ENCODE assay signal across 8 cellular contexts in the genomic region with DNA sequence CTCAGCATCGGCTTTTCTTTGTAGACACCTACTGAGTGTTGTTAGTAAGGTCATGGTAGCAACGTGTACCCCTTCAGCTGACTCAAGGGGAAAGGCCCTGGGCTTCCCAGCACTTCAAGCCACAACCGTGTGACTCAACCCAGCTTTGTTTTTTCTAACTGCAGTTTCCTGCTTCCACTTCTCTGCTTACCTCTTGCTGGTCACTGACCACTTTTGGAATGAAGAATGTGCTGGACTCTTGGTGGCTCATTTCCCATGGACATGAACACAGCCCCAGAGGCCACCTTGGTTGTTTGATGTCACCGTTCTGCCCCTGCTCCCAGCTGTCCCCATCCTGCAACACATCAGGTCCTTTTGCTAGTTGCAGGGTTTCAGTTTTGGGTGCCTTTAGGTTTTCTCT.
DNase-seq lines count a peak whose midpoint lies in the region; ATAC-seq, FAIRE-seq and TF ChIP-seq lines count a peak whose summit lies in the region.

No MANE protein-coding gene starts in this region.

- WGBS in H1 (ENCODE audit: extremely low coverage in 1 of 2, insufficient coverage in 1 of 2, insufficient read length in 1 of 2, insufficient replicate concordance in 2 of 2, low coverage in 1 of 2, low lambda C conversion rate in 2 of 2, missing lambda C conversion rate in 1 of 2), 2 experiments = 84% methylated on average over 4 of the region's 4 CpGs; no CpG with 5 or more reads in 1 of the 2 experiments

- H3K9ac ChIP-seq in H1 (replicated peaks in 1 of 4; ENCODE audit: extremely low read depth in 1 of 4, low read depth in 3 of 4, low read length in 3 of 4) = no peak overlapping the region

- peak; percentile 71 for ATAC-seq in HG02938 (IDR thresholded peaks at IDR 0.05; ENCODE audit: unreplicated experiment)

- H3K56ac ChIP-seq in H1 (replicated peaks; ENCODE audit: insufficient read length, low read depth, low read length) = no peak overlapping the region

- no peak overlapping the region for H2AK5ac ChIP-seq in H1 (ENCODE audit: low read depth, low read length)

- no peaks in the 10 kb centered on the region for H3K36me3 ChIP-seq in H1 (ENCODE audit: control insufficient read depth in 2 of 4, insufficient read depth in 4 of 4, low read length in 3 of 4)

- H3K79me1 ChIP-seq in H1 (ENCODE audit: low read depth, low read length) = no peaks in the 10 kb centered on the region

- no peak overlapping the region for H3K27ac Mint-ChIP-seq in mesothelial cell of epicardium

- no peaks in the 10 kb centered on the region for H3K79me2 ChIP-seq in H1 (ENCODE audit: control insufficient read depth in 1 of 2, insufficient read depth in 2 of 2, low read length in 2 of 2)

- H3K36me3 Mint-ChIP-seq in mesothelial cell of epicardium = no peaks in the 10 kb centered on the region

- no peak overlapping the region for H2BK15ac ChIP-seq in H1 (ENCODE audit: low read length)

- no peak overlapping the region for H2BK5ac ChIP-seq in H1 (ENCODE audit: low read depth, low read length)

- no peak overlapping the region for H3K4ac ChIP-seq in H1 (replicated peaks; ENCODE audit: insufficient read length, low read depth, low read length)

- H3K4me3 ChIP-seq in H1 (ENCODE audit: extremely low read depth in 1 of 4, insufficient read depth in 2 of 4, low read depth in 3 of 4, low read length in 4 of 4) = no peak overlapping the region

- no peak overlapping the region for H3K27ac ChIP-seq in H1 (ENCODE audit: low read depth, low read length)

- no peaks in the 10 kb centered on the region for H3K9me3 ChIP-seq in H1 (ENCODE audit: insufficient read depth in 2 of 2, low read depth in 1 of 2, low read length in 1 of 2)

- peaks cover 3% of the 10 kb centered on the region for H3K27me3 Mint-ChIP-seq in mesothelial cell of epicardium (ENCODE audit: low read depth)

- no peak overlapping the region for H2AFZ ChIP-seq in H1 (ENCODE audit: low read length)

- H2BK120ac ChIP-seq in H1 (replicated peaks; ENCODE audit: low read depth, low read length) = no peak overlapping the region

- no peaks in the 10 kb centered on the region for H3K23me2 ChIP-seq in H1 (ENCODE audit: low read depth, low read length)

- no peak overlapping the region for H3K4me3 Mint-ChIP-seq in mesothelial cell of epicardium

- no peak overlapping the region for H4K91ac ChIP-seq in H1 (replicated peaks; ENCODE audit: insufficient read length, low read length)

- H4K20me1 ChIP-seq in H1 (replicated peaks in 1 of 2; ENCODE audit: control insufficient read depth in 1 of 2, insufficient read depth in 2 of 2, low read length in 2 of 2) = no peaks in the 10 kb centered on the region

- in situ Hi-C loops in GM13976 (cut with MboI; ENCODE audit: low sequenced_read_pairs, unreplicated experiment) = no loop called here

- no peak for TF ChIP-seq RAD21 in H1 (IDR thresholded peaks at IDR 0.05 in 1 of 2, conservative IDR thresholded peaks at IDR 0.05 in 1 of 2; ENCODE audit: low read depth in 2 of 2, low read length in 2 of 2)

- no peak overlapping the region for H3K23ac ChIP-seq in H1 (ENCODE audit: insufficient read length)

- no peak overlapping the region for H4K8ac ChIP-seq in H1 (ENCODE audit: extremely low read depth, insufficient read depth, low read length)

- no peaks in the 10 kb centered on the region for H3K9me3 Mint-ChIP-seq in mesothelial cell of epicardium

- H2BK20ac ChIP-seq in H1 (ENCODE audit: low read length) = 0 out of 2 replicates have a peak overlapping the region, but pooled peaks have one; percentile 21

- no peak overlapping the region for H3K18ac ChIP-seq in H1 (ENCODE audit: extremely low read depth, low read length)

- POLR2A ChIA-PET in H1 (lab: Charles Lee; ENCODE audit: partially characterized antibody) = interaction anchor here (0.6 kb wide), 1 partner anchor 212 kb away, joined by 3 read pairs; no protein-coding TSS in a partner anchor

- H3K27me3 ChIP-seq in H1 (replicated peaks in 1 of 4; ENCODE audit: control insufficient read depth in 3 of 4, extremely low read depth in 1 of 4, insufficient read depth in 3 of 4, low read length in 3 of 4) = no peaks in the 10 kb centered on the region

- H4K5ac ChIP-seq in H1 (ENCODE audit: insufficient read length, low read depth, low read length) = no peak overlapping the region

- no peak overlapping the region for H3K4me2 ChIP-seq in H1 (ENCODE audit: insufficient read depth in 1 of 2, low read depth in 2 of 2, low read length in 2 of 2)

- H3K14ac ChIP-seq in H1 (ENCODE audit: insufficient read length) = no peak overlapping the region

- H3K4me1 Mint-ChIP-seq in mesothelial cell of epicardium = peaks cover 16% of the 10 kb centered on the region

- no peak for FAIRE-seq in H1 (lab: Jason Lieb, UNC)

- TF ChIP-seq EP300 in H1 (IDR thresholded peaks at IDR 0.05; ENCODE audit: borderline replicate concordance in 1 of 2, low read depth in 2 of 2, low read length in 2 of 2) = no peak

- TF ChIP-seq CTCF in GM13976 (IDR thresholded peaks at IDR 0.05; ENCODE audit: borderline replicate concordance, control extremely low read depth, extremely low read depth, insufficient read depth, missing control alignments) = no peak
- no peak for TF ChIP-seq CTCF in H1 (IDR thresholded peaks at IDR 0.05; ENCODE audit: control extremely low read depth in 1 of 3, insufficient read depth in 1 of 3, low read depth in 1 of 3, low read length in 3 of 3)
- no peak for TF ChIP-seq CTCF in mesothelial cell of epicardium (IDR thresholded peaks at IDR 0.05; ENCODE audit: unreplicated experiment)

- peaks cover 0 to 3% (median 1%) of the 10 kb centered on the region in 4 experiments; a peak in 3 of 7 replicates for H3K4me1 ChIP-seq in H1 (replicated peaks in 1 of 4; ENCODE audit: control insufficient read depth in 3 of 4, insufficient read depth in 4 of 4, low read length in 3 of 4)

- no peak overlapping the region for H2BK12ac ChIP-seq in H1 (ENCODE audit: low read depth, low read length)

- TF ChIP-seq POLR2A in H1 (IDR thresholded peaks at IDR 0.05; ENCODE audit: control extremely low read depth in 1 of 2, low read depth in 2 of 2, low read length in 2 of 2) = no peak

- peak; percentile 54 for DNase-seq in GM13976 (ENCODE audit: low spot score)
- DNase-seq in activated CD4-positive, CD25-positive, alpha-beta regulatory T cell (lab: John Stamatoyannopoulos, UW) = peak in 3 of 4 experiments; percentile 5 to 30 (median 11)
- DNase-seq in H1 (ENCODE audit: low read depth in 1 of 2, low spot score in 2 of 2) = no peak
- DNase-seq in stimulated activated CD4-positive, alpha-beta T cell treated with anti-CD3 and anti-CD28 coated beads, TNF-alpha, amount 100 ng/mL, for 4 hours (ENCODE audit: low read depth in 3 of 3) = peak; percentile 27 to 48 (median 39)
- DNase-seq in mesothelial cell of epicardium (ENCODE audit: low spot score in 2 of 2, unreplicated experiment in 2 of 2) = no peak
- no peak for DNase-seq in NCI-H748 (lab: John Stamatoyannopoulos, UW; ENCODE audit: unreplicated experiment)
- DNase-seq in NCI-H524 treated with DMSO at 0.1 percent for 48 hours (lab: John Stamatoyannopoulos, UW) = no peak

- CTCF ChIA-PET in H1 (lab: Charles Lee; ENCODE audit: partially characterized antibody) = interaction anchor here (1.2 kb wide), 1 partner anchor 18 kb away, joined by 3 read pairs; no protein-coding TSS in a partner anchor

TF ChIP-seq in H1, 55 proteins besides CTCF, POLR2A, EP300 and RAD21:
- TF ChIP-seq JUN (IDR thresholded peaks at IDR 0.05; ENCODE audit: low read depth, low read length) (no peak), TEAD4 (IDR thresholded peaks at IDR 0.05; ENCODE audit: low read depth, low read length) (no peak), PHF8 (conservative IDR thresholded peaks at IDR 0.05; ENCODE audit: low read depth, low read length) (no peak), SRF (IDR thresholded peaks at IDR 0.05; ENCODE audit: low read depth, low read length) (no peak), KDM4A (IDR thresholded peaks at IDR 0.05; ENCODE audit: low read depth, low read length, severe bottlenecking) (no peak), POU5F1 (IDR thresholded peaks at IDR 0.05; ENCODE audit: low read depth, low read length) (no peak), MAX (IDR thresholded peaks at IDR 0.05) (no peak), CREB1 (IDR thresholded peaks at IDR 0.05) (no peak), BACH1 (IDR thresholded peaks at IDR 0.05; ENCODE audit: low read length) (no peak), NANOG (IDR thresholded peaks at IDR 0.05; ENCODE audit: insufficient read depth, low read depth, low read length, poor library complexity, severe bottlenecking) (no peak), CBX8 (IDR thresholded peaks at IDR 0.05; ENCODE audit: borderline replicate concordance, low read depth, low read length) (no peak), RFX5 (IDR thresholded peaks at IDR 0.05; ENCODE audit: borderline replicate concordance, low read depth, low read length) (no peak), ZNF274 (IDR thresholded peaks at IDR 0.05; ENCODE audit: borderline replicate concordance, extremely low read depth, low read length) (no peak), EZH2 (IDR thresholded peaks at IDR 0.05; ENCODE audit: low read depth, low read length, severe bottlenecking) (no peak), POLR2AphosphoS5 (IDR thresholded peaks at IDR 0.05; ENCODE audit: low read depth, low read length) (no peak), SIX5 (IDR thresholded peaks at IDR 0.05; ENCODE audit: low read depth, low read length) (no peak), YY1 (IDR thresholded peaks at IDR 0.05; ENCODE audit: low read depth, low read length) (no peak)
- TF ChIP-seq, protein P1, sequence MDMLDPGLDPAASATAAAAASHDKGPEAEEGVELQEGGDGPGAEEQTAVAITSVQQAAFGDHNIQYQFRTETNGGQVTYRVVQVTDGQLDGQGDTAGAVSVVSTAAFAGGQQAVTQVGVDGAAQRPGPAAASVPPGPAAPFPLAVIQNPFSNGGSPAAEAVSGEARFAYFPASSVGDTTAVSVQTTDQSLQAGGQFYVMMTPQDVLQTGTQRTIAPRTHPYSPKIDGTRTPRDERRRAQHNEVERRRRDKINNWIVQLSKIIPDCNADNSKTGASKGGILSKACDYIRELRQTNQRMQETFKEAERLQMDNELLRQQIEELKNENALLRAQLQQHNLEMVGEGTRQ (IDR thresholded peaks at IDR 0.05; ENCODE audit: low read length) = no peak
- TF ChIP-seq, protein P2, sequence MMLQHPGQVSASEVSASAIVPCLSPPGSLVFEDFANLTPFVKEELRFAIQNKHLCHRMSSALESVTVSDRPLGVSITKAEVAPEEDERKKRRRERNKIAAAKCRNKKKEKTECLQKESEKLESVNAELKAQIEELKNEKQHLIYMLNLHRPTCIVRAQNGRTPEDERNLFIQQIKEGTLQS (IDR thresholded peaks at IDR 0.05; ENCODE audit: insufficient read depth, low read depth, low read length) = no peak

Comparison
In these comparisons a context has a peak if more than half of its experiments do, and no peak if none do; other contexts are left out.
1. DNase-seq: peak in GM13976 (single experiment), activated CD4-positive, CD25-positive, alpha-beta regulatory T cell (3 of 4) and stimulated activated CD4-positive, alpha-beta T cell treated with anti-CD3 and anti-CD28 coated beads, TNF-alpha, amount 100 ng/mL, for 4 hours (3 of 3); none in H1 (0 of 2), mesothelial cell of epicardium (0 of 2), NCI-H748 (single experiment) and NCI-H524 treated with DMSO at 0.1 percent for 48 hours (single experiment).